In the genomic region with DNA sequence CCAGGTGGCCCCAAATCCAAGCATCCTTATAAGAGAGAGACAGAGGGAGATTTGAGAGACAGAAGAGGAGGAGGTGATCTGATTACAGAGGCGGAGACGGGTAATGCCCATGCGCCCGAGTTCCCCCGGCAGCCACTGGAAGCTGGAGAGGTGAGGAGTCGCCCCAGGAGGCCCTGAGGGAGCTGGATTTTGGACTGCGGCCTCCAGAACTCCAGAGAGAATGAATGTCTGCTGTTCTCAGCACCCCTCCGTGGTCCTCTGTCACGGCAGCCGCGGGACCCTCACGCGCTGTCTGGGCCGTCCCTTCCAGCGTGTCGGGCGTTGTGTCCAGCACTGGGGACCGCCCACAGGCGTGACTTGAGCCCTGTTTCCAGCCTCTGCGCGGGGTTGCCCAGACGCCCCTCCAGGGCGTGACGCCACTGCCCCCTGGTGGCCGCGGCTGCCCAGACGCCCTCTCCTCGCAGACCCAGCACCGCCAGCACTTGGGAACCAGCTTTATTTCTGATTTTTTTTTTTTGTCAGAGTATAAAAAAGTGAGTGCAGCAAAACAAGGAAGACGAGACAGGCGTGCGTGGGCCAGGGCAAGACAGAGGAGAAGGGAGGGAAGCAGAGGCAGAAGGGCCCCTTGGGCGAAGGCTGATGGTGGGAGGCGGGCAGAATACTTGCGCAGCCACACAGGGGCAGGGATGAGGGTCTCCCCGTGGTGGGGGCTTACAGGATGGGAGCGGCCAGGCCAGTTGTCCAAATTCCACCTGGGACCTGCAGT, we compare ENCODE assay signal across 8 cellular contexts. TPM values are rescaled to one million over a fixed set of nuclear protein-coding genes. Genes with fewer than 3 reads are reported as not detected.
DNase-seq lines count a peak whose midpoint lies in the region; ATAC-seq and TF ChIP-seq lines count a peak whose summit lies in the region.

No MANE protein-coding gene starts in this region.

- H3K36me3 ChIP-seq in CD4-positive, alpha-beta memory T cell (ENCODE audit: insufficient read depth, low read length) = no peaks in the 10 kb centered on the region

- H3K27me3 Mint-ChIP-seq in CD4-positive, alpha-beta memory T cell = no peaks in the 10 kb centered on the region
- peaks cover 30% of the 10 kb centered on the region for H3K27me3 Mint-ChIP-seq in dendritic cell treated with granulocyte-macrophage colony-stimulating factor and Interleukin-4, amounts not matched to agents 40 ng/mL and 50 ng/mL, for 4 days

- CTCF ChIA-PET in CD4-positive, alpha-beta memory T cell (lab: Charles Lee; ENCODE audit: partially characterized antibody) = interaction anchor here (0.7 to 3.3 kb wide), 22 partner anchors 9 to 477 kb away, joined by 3 to 15 read pairs (median 4); partner anchors contain the start of genes ARFRP1, PTK6, TPD52L2 and ZGPAT
- CTCF ChIA-PET in HEK293T (lab: Yijun Ruan, JAX) = interaction anchor here (0.5 to 1.3 kb wide), 7 partner anchors 15 to 436 kb away, joined by 3 to 4 read pairs (median 3); no protein-coding TSS in a partner anchor

- H3K4me1 ChIP-seq in CD4-positive, alpha-beta memory T cell (ENCODE audit: insufficient read depth, low read length) = peaks cover 30% of the 10 kb centered on the region

- H3K4me3 Mint-ChIP-seq in CD4-positive, alpha-beta memory T cell = peak overlapping the region in 1 of 8 donors; percentile 43
- no peak overlapping the region for H3K4me3 Mint-ChIP-seq in dendritic cell treated with granulocyte-macrophage colony-stimulating factor and Interleukin-4, amounts not matched to agents 40 ng/mL and 50 ng/mL, for 4 days

- H3K4me3 ChIP-seq in CD4-positive, alpha-beta memory T cell (ENCODE audit: low read length in 2 of 2) = no peak overlapping the region

- H3K36me3 Mint-ChIP-seq in CD4-positive, alpha-beta memory T cell = peaks cover 8 to 15% of the 10 kb centered on the region in 2 donors
- peaks cover 12% of the 10 kb centered on the region for H3K36me3 Mint-ChIP-seq in dendritic cell treated with granulocyte-macrophage colony-stimulating factor and Interleukin-4, amounts not matched to agents 40 ng/mL and 50 ng/mL, for 4 days (ENCODE audit: low read depth)

- no peak overlapping the region for H3K27ac ChIP-seq in CD4-positive, alpha-beta memory T cell (ENCODE audit: low read depth, low read length)

- peak overlapping the region in 6 of 7 donors; percentile 46 to 89 (median 71) for H3K27ac Mint-ChIP-seq in CD4-positive, alpha-beta memory T cell
- H3K27ac Mint-ChIP-seq in dendritic cell treated with granulocyte-macrophage colony-stimulating factor and Interleukin-4, amounts not matched to agents 40 ng/mL and 50 ng/mL, for 4 days = peak overlapping the region; percentile 38

- no peaks in the 10 kb centered on the region for H3K27me3 ChIP-seq in CD4-positive, alpha-beta memory T cell (ENCODE audit: insufficient read depth, low read length)

- H3K9me3 Mint-ChIP-seq in CD4-positive, alpha-beta memory T cell = peaks cover 0 to 1% (median 0%) of the 10 kb centered on the region in 8 donors
- no peaks in the 10 kb centered on the region for H3K9me3 Mint-ChIP-seq in dendritic cell treated with granulocyte-macrophage colony-stimulating factor and Interleukin-4, amounts not matched to agents 40 ng/mL and 50 ng/mL, for 4 days

- peaks cover 22 to 55% (median 35%) of the 10 kb centered on the region in 4 donors for H3K4me1 Mint-ChIP-seq in CD4-positive, alpha-beta memory T cell
- H3K4me1 Mint-ChIP-seq in dendritic cell treated with granulocyte-macrophage colony-stimulating factor and Interleukin-4, amounts not matched to agents 40 ng/mL and 50 ng/mL, for 4 days (ENCODE audit: low read depth) = peaks cover 43% of the 10 kb centered on the region

- no peaks in the 10 kb centered on the region for H3K9me3 ChIP-seq in CD4-positive, alpha-beta memory T cell (ENCODE audit: control insufficient read depth in 1 of 2, low read length in 2 of 2)

- POLR2A ChIA-PET in CD4-positive, alpha-beta memory T cell (lab: Charles Lee; ENCODE audit: partially characterized antibody) = interaction anchor here (0.6 to 2.5 kb wide), 5 partner anchors 17 to 436 kb away, joined by 3 to 12 read pairs (median 4); partner anchors contain the start of genes PTK6 and UCKL1
- POLR2A ChIA-PET in HEK293T (lab: Yijun Ruan, JAX) = interaction anchor here (0.7 to 1.4 kb wide), 4 partner anchors 15 to 109 kb away, joined by 3 to 4 read pairs (median 3); partner anchors contain the start of genes TCEA2, TPD52L2 and UCKL1

- ATAC-seq in left lobe of liver (peak; percentile 79), HG02623 (IDR thresholded peaks at IDR 0.05; ENCODE audit: unreplicated experiment) (no peak)

- DNase-seq in CD4-positive, alpha-beta memory T cell = peak; percentile 69 to 75 (median 71)
- DNase-seq in HEK293T (ENCODE audit: extremely low spot score) (peak; percentile 88), NCI-H510A treated with DMSO at 0.1 percent for 48 hours (lab: John Stamatoyannopoulos, UW) (peak; percentile 86), left lobe of liver (ENCODE audit: low spot score) (peak; percentile 88)
- DNase-seq in activated CD4-positive, alpha-beta T cell treated with anti-CD3 and anti-CD28 coated beads, Interleukin-2, amount 50 U/mL, for 1 hour = peak; percentile 79
- peak; percentile 64 for DNase-seq in stimulated activated CD4-positive, alpha-beta T cell treated with anti-CD3 and anti-CD28 coated beads, Interleukin-2, amount 100 ng/mL, for 4 hours (ENCODE audit: low read depth)

- intact Hi-C loops in CD4-positive, alpha-beta memory T cell (cut with micrococcal nuclease) = loop anchor here (1.0 to 5.0 kb wide), 6 partner anchors 65 to 532 kb away; partner anchors contain the start of gene TPD52L2
- intact Hi-C loops in dendritic cell treated with granulocyte-macrophage colony-stimulating factor and Interleukin-4, amounts not matched to agents 40 ng/mL and 50 ng/mL, for 4 days (cut with micrococcal nuclease) = loop anchor here (5.0 kb wide), 3 partner anchors 62 to 537 kb away; partner anchors contain the start of gene PTK6

TF ChIP-seq in HEK293T, 16 proteins besides CTCF, POLR2A, EP300 and RAD21:
- TF ChIP-seq NFRKB (IDR thresholded peaks at IDR 0.05) = no peak
- no peak for TF ChIP-seq SP1 (IDR thresholded peaks at IDR 0.05)
- TF ChIP-seq FOXM1 (IDR thresholded peaks at IDR 0.05; ENCODE audit: borderline replicate concordance) = no peak
- TF ChIP-seq SUZ12 (IDR thresholded peaks at IDR 0.05) = no peak
- TF ChIP-seq FOXA1 (IDR thresholded peaks at IDR 0.05) = no peak
- TF ChIP-seq ARNT (IDR thresholded peaks at IDR 0.05) = peak; percentile 95

RNA-seq across cellular contexts. Expression of gene ZNF512B, which starts 4.1 kb away (rescaled TPM):
- 10 to 100 TPM; 20.7 to 22.0 TPM for total RNA-seq in CD4-positive, alpha-beta memory T cell
- 1 to 10 TPM in 1 of 2 donors, under 1 TPM in 1; 0.20 to 1.7 TPM for polyA plus RNA-seq in CD4-positive, alpha-beta memory T cell
- total RNA-seq in left lobe of liver = 21.4 TPM

RNA-seq across cellular contexts. Expression of gene SAMD10, which starts 5.6 kb away (rescaled TPM):
- 1 to 10 TPM; 7.4 to 7.5 TPM for total RNA-seq in CD4-positive, alpha-beta memory T cell
- 10 to 100 TPM in 1 of 2 donors, 1 to 10 TPM in 1; 9.7 to 13.0 TPM for polyA plus RNA-seq in CD4-positive, alpha-beta memory T cell
- 3.5 TPM for total RNA-seq in left lobe of liver

RNA-seq across cellular contexts. Expression of gene PRPF6, which starts 7.1 kb away (rescaled TPM):
- total RNA-seq in CD4-positive, alpha-beta memory T cell = 10 to 100 TPM; 86.4 to 88.7 TPM
- 100 to 1,000 TPM in 1 of 2 donors, 10 to 100 TPM in 1; 63.8 to 101 TPM for polyA plus RNA-seq in CD4-positive, alpha-beta memory T cell
- total RNA-seq in left lobe of liver = 24.2 TPM

RNA-seq across cellular contexts. Expression of gene UCKL1, which starts 17.6 kb away (rescaled TPM):
- total RNA-seq in CD4-positive, alpha-beta memory T cell = 10 to 100 TPM; 53.7 to 55.1 TPM
- polyA plus RNA-seq in CD4-positive, alpha-beta memory T cell = 10 to 100 TPM; 26.2 to 31.8 TPM
- 20.2 TPM for total RNA-seq in left lobe of liver
